23 cellular contexts compared by ENCODE assay signal in genomic region chr22:37069319-37069718, GRCh38. TPM values are rescaled to one million over a fixed set of nuclear protein-coding genes. Genes with fewer than 3 reads are reported as not detected.
DNase-seq lines count a peak whose midpoint lies in the region; ATAC-seq and TF ChIP-seq lines count a peak whose summit lies in the region.
"Had no signal": no experiment of that assay in that cellular context is flagged by ENCODE, and none has a peak within 500 bp of the region (broad histone marks: within the 10 kb centered on the region; RNA-seq: fewer than 3 reads in every experiment).

No MANE protein-coding gene starts in this region.

- H3K9me3 ChIP-seq in heart left ventricle, result no peaks in the 10 kb centered on the region
- no peaks in the 10 kb centered on the region for H3K9me3 ChIP-seq in iPS-18a (ENCODE audit: control insufficient read depth, low read depth, low read length)
- H3K9me3 ChIP-seq in stomach, result no peaks in the 10 kb centered on the region
- H3K9me3 ChIP-seq: SJSA1 had no signal

- ATAC-seq in Right ventricle myocardium inferior, result no peak
- ATAC-seq in heart left ventricle, result no peak
- no peak for ATAC-seq in GM18867 (IDR thresholded peaks at IDR 0.05; ENCODE audit: unreplicated experiment)
- ATAC-seq in GM18873 (IDR thresholded peaks at IDR 0.05; ENCODE audit: low FRiP score, unreplicated experiment), result no peak
- ATAC-seq: GM12878, HCT116, HepG2 had no signal

- DNase-seq in Right ventricle myocardium inferior (ENCODE audit: missing footprints) (peak; percentile 44), heart left ventricle (no peak), caudate nucleus (lab: John Stamatoyannopoulos, UW) (peak in 14 of 61 donors; percentile 18 to 73 (median 34)), ureter (ENCODE audit: low spot score) (no peak), stomach (no peak)
- DNase-seq: CD8-positive, alpha-beta memory T cell; DMS79 treated with DMSO at 0.1 percent for 48 hours; GDM1; KG1; NCI-H1436; NCI-H2029 treated with DMSO at 0.1 percent for 48 hours; NCI-H2171 treated with DMSO at 0.1 percent for 48 hours; NCI-H446 treated with DMSO at 0.1 percent for 48 hours; NK-92 treated with Interleukin-12 subunit alpha and Interleukin-12 subunit beta, amount 100 ng/mL, for 24 hours had no signal

- TF ChIP-seq POLR2A in heart left ventricle (IDR thresholded peaks at IDR 0.05), result no peak
- TF ChIP-seq POLR2A in stomach (IDR thresholded peaks at IDR 0.05), result no peak

- TF ChIP-seq CTCF in heart left ventricle (IDR thresholded peaks at IDR 0.05) (no peak), stomach (IDR thresholded peaks at IDR 0.05) (no peak)

- peaks cover 11 to 50% (median 27%) of the 10 kb centered on the region in 9 donors for H3K27me3 ChIP-seq in heart left ventricle
- peaks cover 73% of the 10 kb centered on the region for H3K27me3 ChIP-seq in iPS-18a (ENCODE audit: control insufficient read depth, insufficient read depth, low read length)
- H3K27me3 ChIP-seq in stomach, result peaks cover 8 to 78% (median 36%) of the 10 kb centered on the region in 3 donors

- intact Hi-C loops in Right ventricle myocardium inferior (cut with DNase I) (no loop called here), heart left ventricle (cut with DNase I) (no loop called here), stomach (cut with DNase I; ENCODE audit: low total_unique reads) (no loop called here)

- H3K4me3 ChIP-seq in heart left ventricle (no peak overlapping the region), iPS-18a (ENCODE audit: low read length) (peak overlapping the region; percentile 11), stomach (no peak overlapping the region)
- H3K4me3 ChIP-seq: BLaER1 treated with 17β-estradiol and CSF1 and Interleukin-3, amounts not matched to agents 10 nM and 100 nM; GM12878; SJSA1 had no signal

- no peak for TF ChIP-seq EP300 in stomach (IDR thresholded peaks at IDR 0.05)

- H3K27ac ChIP-seq in heart left ventricle (no peak overlapping the region), caudate nucleus (ENCODE audit: low read depth, low read length) (peak overlapping the region; percentile 83), iPS-18a (ENCODE audit: low read length) (no peak overlapping the region), stomach (no peak overlapping the region)
- H3K27ac ChIP-seq: BLaER1 treated with 17β-estradiol and CSF1 and Interleukin-3, amounts not matched to agents 10 nM and 100 nM; SJSA1 had no signal

- H3K9ac ChIP-seq in iPS-18a (ENCODE audit: low read length), result no peak overlapping the region
- H3K9ac ChIP-seq: BLaER1 treated with 17β-estradiol and CSF1 and Interleukin-3, amounts not matched to agents 10 nM and 100 nM had no signal

- H3K4me1 ChIP-seq in heart left ventricle, result peaks cover 0 to 4% (median 0%) of the 10 kb centered on the region in 12 donors
- H3K4me1 ChIP-seq in iPS-18a (ENCODE audit: control insufficient read depth, low read depth, low read length), result no peaks in the 10 kb centered on the region
- peaks cover 0 to 6% (median 3%) of the 10 kb centered on the region in 4 donors for H3K4me1 ChIP-seq in stomach
- H3K4me1 ChIP-seq: SJSA1 had no signal

- 13 to 35% (median 25%) methylated on average over 8 to 11 of the region's 11 CpGs for WGBS in heart left ventricle, 4 donors
- WGBS in stomach, 5 donors, result 23 to 33% (median 27%) methylated on average over 7 to 11 of the region's 11 CpGs

- H3K36me3 ChIP-seq in heart left ventricle (no peaks in the 10 kb centered on the region), iPS-18a (ENCODE audit: control insufficient read depth, low read depth, low read length) (no peaks in the 10 kb centered on the region), stomach (no peaks in the 10 kb centered on the region)
- H3K36me3 ChIP-seq: SJSA1 had no signal

RNA-seq across cellular contexts. Expression of gene KCTD17, which starts 17.8 kb away (rescaled TPM):
- total RNA-seq in Right ventricle myocardium inferior (11.2 TPM), heart left ventricle (10 to 100 TPM; 10.8 to 62.0 (median 17.3) TPM), ureter (37.2 TPM), stomach (10 to 100 TPM in 2 of 5 donors, 1 to 10 TPM in 3; 1.8 to 82.8 (median 5.9) TPM)
- polyA plus RNA-seq in heart left ventricle (10 to 100 TPM; 17.1 to 27.3 TPM), stomach (10 to 100 TPM in 2 of 3 donors, 1 to 10 TPM in 1; 6.3 to 17.6 (median 12.1) TPM)

RNA-seq across cellular contexts. Expression of gene TMPRSS6, which starts 40.2 kb away (rescaled TPM):
- total RNA-seq in Right ventricle myocardium inferior (not detected), heart left ventricle (under 1 TPM in 1 of 9 donors, not detected in 8; 0.91 TPM), ureter (0.31 TPM), stomach (1 to 10 TPM in 1 of 5 donors, not detected in 4; 1.5 TPM)
- polyA plus RNA-seq in heart left ventricle (not detected), stomach (under 1 TPM; 0.25 to 0.62 (median 0.31) TPM)
- total RNA-seq: A172, SJSA1 had no signal

RNA-seq across cellular contexts. Expression of gene MPST, which starts 49.8 kb away (rescaled TPM):
- total RNA-seq in Right ventricle myocardium inferior (58.4 TPM), heart left ventricle (100 to 1,000 TPM in 2 of 9 donors, 10 to 100 TPM in 7; 27.5 to 157 (median 52.9) TPM), ureter (42.7 TPM), stomach (1,000 to 10,000 TPM in 1 of 5 donors, 100 to 1,000 TPM in 2, 10 to 100 TPM in 2; 48.3 to 1,943 (median 152) TPM)
- polyA plus RNA-seq in heart left ventricle (100 to 1,000 TPM; 133 to 134 TPM), stomach (100 to 1,000 TPM; 123 to 178 (median 172) TPM)

RNA-seq across cellular contexts. Expression of gene TST, which starts 50.1 kb away (rescaled TPM):
- total RNA-seq in Right ventricle myocardium inferior (54.6 TPM), heart left ventricle (100 to 1,000 TPM in 2 of 9 donors, 10 to 100 TPM in 7; 35.8 to 143 (median 58.1) TPM), ureter (53.4 TPM), stomach (100 to 1,000 TPM in 1 of 5 donors, 10 to 100 TPM in 4; 51.8 to 709 (median 91.4) TPM)
- polyA plus RNA-seq in heart left ventricle (10 to 100 TPM; 57.3 to 89.8 TPM), stomach (100 to 1,000 TPM in 2 of 3 donors, 10 to 100 TPM in 1; 87.1 to 377 (median 103) TPM)
